In the genomic region with DNA sequence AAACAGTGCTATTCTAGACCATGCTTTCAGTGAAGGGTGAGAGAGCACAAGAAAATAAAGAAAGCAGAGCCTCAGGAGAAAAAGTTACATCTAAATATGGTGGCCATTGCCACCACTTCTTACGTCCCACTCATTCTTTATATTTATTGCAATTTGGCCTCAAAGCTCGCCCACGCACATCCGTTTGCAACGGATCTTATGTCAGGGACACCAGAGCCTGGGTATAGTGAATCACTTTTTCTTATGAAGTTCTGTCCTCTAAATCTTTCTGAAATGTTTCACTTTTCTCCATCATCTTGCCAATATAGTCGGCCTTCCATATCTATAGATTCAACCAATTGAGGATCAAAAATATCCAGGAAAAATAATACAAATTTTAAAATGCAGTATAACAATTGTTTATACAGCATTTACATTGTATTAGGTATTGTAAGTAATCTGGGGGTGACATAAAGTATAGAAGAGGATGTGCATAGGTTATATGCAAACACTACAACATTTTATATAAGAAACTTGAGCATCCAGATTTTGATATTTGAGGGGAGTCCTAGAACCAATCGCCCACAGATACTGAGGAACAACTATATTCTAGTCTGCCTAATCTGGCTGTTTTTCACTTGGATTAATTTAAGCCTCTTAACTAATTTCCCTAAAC, we compare ENCODE assay signal across 10 cellular contexts. TPM values are rescaled to one million over a fixed set of nuclear protein-coding genes. Genes with fewer than 3 reads are reported as not detected.
DNase-seq lines count a peak whose midpoint lies in the region; ATAC-seq lines count a peak whose summit lies in the region.
"Had no signal": no experiment of that assay in that cellular context is flagged by ENCODE, and none has a peak within 500 bp of the region (broad histone marks: within the 10 kb centered on the region; RNA-seq: fewer than 3 reads in every experiment).

No MANE protein-coding gene starts in this region.

- no peaks in the 10 kb centered on the region for H3K27me3 Mint-ChIP-seq in CD4-positive, CD25-positive, alpha-beta regulatory T cell
- no peaks in the 10 kb centered on the region for H3K27me3 Mint-ChIP-seq in activated naive CD8-positive, alpha-beta T cell
- H3K27me3 Mint-ChIP-seq: brain had no signal

- peaks cover 34% of the 10 kb centered on the region for H3K36me3 Mint-ChIP-seq in CD4-positive, CD25-positive, alpha-beta regulatory T cell
- H3K36me3 Mint-ChIP-seq in activated naive CD8-positive, alpha-beta T cell, result peaks cover 12% of the 10 kb centered on the region

- H3K36me3 ChIP-seq in CD4-positive, CD25-positive, alpha-beta regulatory T cell (ENCODE audit: control insufficient read depth, insufficient read depth, low read length), result peaks cover 15% of the 10 kb centered on the region

- H3K27me3 ChIP-seq in CD4-positive, CD25-positive, alpha-beta regulatory T cell (ENCODE audit: control insufficient read depth, insufficient read depth, low read length), result no peaks in the 10 kb centered on the region

- H3K9me3 Mint-ChIP-seq in CD4-positive, CD25-positive, alpha-beta regulatory T cell, result no peaks in the 10 kb centered on the region
- no peaks in the 10 kb centered on the region for H3K9me3 Mint-ChIP-seq in activated naive CD8-positive, alpha-beta T cell (ENCODE audit: low read depth)

- peak in 1 of 2 donors; percentile 42 for ATAC-seq in CD4-positive, CD25-positive, alpha-beta regulatory T cell (ENCODE audit: low read depth in 2 of 2)
- no peak for ATAC-seq in GM21528 (IDR thresholded peaks at IDR 0.05; ENCODE audit: low FRiP score, unreplicated experiment)

- no peak overlapping the region for H3K27ac ChIP-seq in CD4-positive, CD25-positive, alpha-beta regulatory T cell (ENCODE audit: insufficient read depth, low read length, poor library complexity, severe bottlenecking)

- H3K27ac Mint-ChIP-seq in CD4-positive, CD25-positive, alpha-beta regulatory T cell, result peak overlapping the region in 2 of 3 donors; percentile 2 to 37
- peak overlapping the region; percentile 65 for H3K27ac Mint-ChIP-seq in activated naive CD8-positive, alpha-beta T cell

- peaks cover 21 to 37% (median 25%) of the 10 kb centered on the region in 4 donors for H3K4me1 Mint-ChIP-seq in CD4-positive, CD25-positive, alpha-beta regulatory T cell
- H3K4me1 Mint-ChIP-seq in activated naive CD8-positive, alpha-beta T cell (ENCODE audit: low read depth), result peaks cover 24% of the 10 kb centered on the region

- DNase-seq in CD4-positive, CD25-positive, alpha-beta regulatory T cell, result peak in 2 of 3 donors; percentile 11 to 48
- DNase-seq in activated CD4-positive, CD25-positive, alpha-beta regulatory T cell treated with anti-CD3 and anti-CD28 coated beads, Interleukin-2, amount 50 U/mL, for 16 hours (ENCODE audit: low read depth, low spot score), result peak; percentile 21
- DNase-seq in stimulated activated CD4-positive, alpha-beta T cell treated with anti-CD3 and anti-CD28 coated beads, Interleukin-12 subunit alpha, Interleukin-12 subunit beta, amount 100 ng/mL, for 48 hours (ENCODE audit: low read depth in 2 of 3, low spot score in 1 of 3), result peak; percentile 66 to 74 (median 66)
- DNase-seq in NCI-H1105 (lab: John Stamatoyannopoulos, UW) (no peak), midbrain (lab: John Stamatoyannopoulos, UW) (no peak), OCI-M2 (lab: John Stamatoyannopoulos, UW; ENCODE audit: unreplicated experiment) (no peak)
- DNase-seq: NCI-H526 had no signal

- no peak overlapping the region for H3K4me3 ChIP-seq in CD4-positive, CD25-positive, alpha-beta regulatory T cell (ENCODE audit: low read depth, low read length)

- H3K4me1 ChIP-seq in CD4-positive, CD25-positive, alpha-beta regulatory T cell (ENCODE audit: control insufficient read depth, insufficient read depth, low read length, poor library complexity, severe bottlenecking), result peaks cover 8% of the 10 kb centered on the region

- peak overlapping the region in 1 of 4 donors; percentile 17 for H3K4me3 Mint-ChIP-seq in CD4-positive, CD25-positive, alpha-beta regulatory T cell
- H3K4me3 Mint-ChIP-seq in activated naive CD8-positive, alpha-beta T cell, result peak overlapping the region; percentile 42
- H3K4me3 Mint-ChIP-seq: brain had no signal

- H3K9me3 ChIP-seq in CD4-positive, CD25-positive, alpha-beta regulatory T cell (ENCODE audit: control insufficient read depth in 2 of 2, low read length in 2 of 2), result no peaks in the 10 kb centered on the region

RNA-seq across cellular contexts. Expression of gene GOLPH3, which starts 35.2 kb away (rescaled TPM):
- total RNA-seq in CD4-positive, CD25-positive, alpha-beta regulatory T cell, result 66.8 TPM
- 100 to 1,000 TPM; 108 to 130 (median 116) TPM for polyA plus RNA-seq in CD4-positive, CD25-positive, alpha-beta regulatory T cell

Comparison
In these comparisons a context has a peak if more than half of its experiments do, and no peak if none do; other contexts are left out.
1. DNase-seq: peak in CD4-positive, CD25-positive, alpha-beta regulatory T cell (2 of 3), activated CD4-positive, CD25-positive, alpha-beta regulatory T cell treated with anti-CD3 and anti-CD28 coated beads, Interleukin-2, amount 50 U/mL, for 16 hours (single experiment) and stimulated activated CD4-positive, alpha-beta T cell treated with anti-CD3 and anti-CD28 coated beads, Interleukin-12 subunit alpha, Interleukin-12 subunit beta, amount 100 ng/mL, for 48 hours (3 of 3); none in NCI-H1105 (single experiment), midbrain (single experiment) and OCI-M2 (single experiment).